12 cellular contexts compared by ENCODE assay signal in the genomic region with DNA sequence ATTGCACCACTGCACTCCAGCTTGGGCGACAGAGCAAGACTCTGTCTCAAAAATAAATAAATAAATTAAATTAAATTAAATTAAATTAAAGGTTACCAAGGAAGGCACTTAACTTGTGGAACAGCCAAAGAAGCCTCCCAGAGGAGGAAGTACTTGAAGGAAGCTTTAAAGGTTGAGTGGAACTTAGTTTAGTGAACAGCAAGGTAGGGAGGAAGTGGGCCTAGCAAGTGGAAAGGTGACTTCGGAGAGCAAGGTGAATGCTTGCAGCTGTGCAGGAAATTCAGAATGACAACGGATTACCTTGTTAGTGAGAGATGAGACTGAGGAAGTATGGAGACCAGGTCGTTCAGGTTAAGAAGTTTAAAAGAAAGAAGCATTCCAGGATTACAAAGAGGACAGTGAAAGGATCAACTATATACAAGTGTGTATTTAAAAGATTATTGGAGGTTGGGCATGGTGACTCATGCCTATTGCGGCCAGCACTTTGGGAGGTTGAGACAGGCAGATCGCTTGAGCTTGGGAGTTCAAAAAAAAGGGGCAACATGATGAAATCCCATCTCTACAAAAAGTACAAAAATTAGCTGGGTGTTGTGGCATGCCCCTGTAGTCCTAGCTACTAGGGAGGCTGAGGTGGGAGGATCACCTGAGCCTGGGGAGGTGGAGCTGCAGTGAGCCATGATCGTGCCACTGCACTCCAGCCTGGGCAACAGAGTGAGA. TPM values are rescaled to one million over a fixed set of nuclear protein-coding genes. Genes with fewer than 3 reads are reported as not detected.
DNase-seq lines count a peak whose midpoint lies in the region; ATAC-seq and TF ChIP-seq lines count a peak whose summit lies in the region.
"Had no signal": no experiment of that assay in that cellular context is flagged by ENCODE, and none has a peak within 500 bp of the region (broad histone marks: within the 10 kb centered on the region; RNA-seq: fewer than 3 reads in every experiment).

No MANE protein-coding gene starts in this region.

- no peak overlapping the region for H3K4me2 ChIP-seq in fibroblast of lung (ENCODE audit: extremely low read depth, insufficient read depth, low read length)

- no peak overlapping the region for H3K9ac ChIP-seq in fibroblast of lung (ENCODE audit: insufficient read depth, low read length)

- CTCF ChIA-PET in RWPE1 (lab: Yijun Ruan, JAX): no interaction called here

- peaks cover 14% of the 10 kb centered on the region for H3K4me1 ChIP-seq in fibroblast of lung (ENCODE audit: control insufficient read depth, extremely low read depth, insufficient read depth, low read length)
- peaks cover 22 to 32% of the 10 kb centered on the region in 2 donors for H3K4me1 ChIP-seq in gastrocnemius medialis

- ATAC-seq in gastrocnemius medialis (no peak), GM21737 (IDR thresholded peaks at IDR 0.05; ENCODE audit: unreplicated experiment) (no peak), GM19035 (IDR thresholded peaks at IDR 0.05; ENCODE audit: unreplicated experiment) (no peak)

- TF ChIP-seq POLR2A in gastrocnemius medialis (IDR thresholded peaks at IDR 0.05): no peak

- H3K9me3 ChIP-seq in fibroblast of lung (ENCODE audit: control insufficient read depth, insufficient read depth, low read depth, low read length): no peaks in the 10 kb centered on the region
- no peaks in the 10 kb centered on the region for H3K9me3 ChIP-seq in gastrocnemius medialis

- H3K79me2 ChIP-seq in fibroblast of lung (ENCODE audit: control insufficient read depth, insufficient read depth, low read length): no peaks in the 10 kb centered on the region

- in situ Hi-C loops in gastrocnemius medialis (cut with MboI; ENCODE audit: low sequenced_read_pairs in 4 of 4): loop anchor here in 3 of 4 donors (25.0 kb wide), 2 partner anchors 121 to 496 kb away; a partner anchor contains a TSS

- H3K36me3 ChIP-seq in fibroblast of lung (ENCODE audit: control insufficient read depth, insufficient read depth, low read length) (no peaks in the 10 kb centered on the region), gastrocnemius medialis (no peaks in the 10 kb centered on the region)

- H3K4me3 ChIP-seq in fibroblast of lung (replicated peaks in 1 of 4; ENCODE audit: control extremely low read depth in 1 of 4, insufficient read depth in 1 of 4, low read depth in 3 of 4, low read length in 4 of 4) (no peak overlapping the region), gastrocnemius medialis (no peak overlapping the region)

- peak overlapping the region; percentile 72 for H3K27ac ChIP-seq in RWPE1
- no peak overlapping the region for H3K27ac ChIP-seq in fibroblast of lung (ENCODE audit: insufficient read depth, low read length)
- H3K27ac ChIP-seq in gastrocnemius medialis: peak overlapping the region in 3 of 4 donors; percentile 86 to 95 (median 86)
- H3K27ac ChIP-seq: 22Rv1 had no signal

- intact Hi-C loops in gastrocnemius medialis (cut with DNase I; ENCODE audit: low total_unique reads): no loop called here

- no peaks in the 10 kb centered on the region for H4K20me1 ChIP-seq in fibroblast of lung (ENCODE audit: control insufficient read depth, extremely low read depth, insufficient read depth, low read length)

- H2AFZ ChIP-seq in fibroblast of lung (ENCODE audit: low read length): no peak overlapping the region

- POLR2A ChIA-PET in RWPE1 (lab: Yijun Ruan, JAX; ENCODE audit: low non-redundant PET): interaction anchor here (0.6 kb wide), 1 partner anchor 142 kb away, joined by 3 read pairs; no protein-coding TSS in a partner anchor

- no peak for TF ChIP-seq CTCF in RWPE1 (conservative IDR thresholded peaks at IDR 0.05; ENCODE audit: low read depth)
- TF ChIP-seq CTCF in fibroblast of lung (conservative IDR thresholded peaks at IDR 0.05 in 1 of 2, IDR thresholded peaks at IDR 0.05 in 1 of 2; ENCODE audit: low read depth in 1 of 2, low read length in 2 of 2): no peak
- no peak for TF ChIP-seq CTCF in gastrocnemius medialis (IDR thresholded peaks at IDR 0.05 in 4 of 5, conservative IDR thresholded peaks at IDR 0.05 in 1 of 5)

- H3K27me3 ChIP-seq in fibroblast of lung (ENCODE audit: control insufficient read depth, insufficient read depth, low read length) (no peaks in the 10 kb centered on the region), gastrocnemius medialis (no peaks in the 10 kb centered on the region)

- peak; percentile 49 for DNase-seq in DMS53 (lab: John Stamatoyannopoulos, UW)
- no peak for DNase-seq in DMS53 treated with DMSO at 0.1 percent for 48 hours (lab: John Stamatoyannopoulos, UW; ENCODE audit: unreplicated experiment)
- no peak for DNase-seq in RWPE1 (ENCODE audit: low spot score)
- peak; percentile 79 to 82 for DNase-seq in fibroblast of lung (ENCODE audit: low read depth in 2 of 2)
- no peak for DNase-seq in gastrocnemius medialis
- DNase-seq in mesenteric fat pad (ENCODE audit: low spot score): no peak
- DNase-seq: activated CD4-positive, alpha-beta T cell treated with anti-CD3 and anti-CD28 coated beads, Interleukin-2, amount 50 U/mL, for 4 hours; left colon; NCI-H2081 treated with DMSO at 0.1 percent for 48 hours had no signal

RNA-seq across cellular contexts. Expression of a gene that starts 12.8 kb away (rescaled TPM):
- total RNA-seq in fibroblast of lung (0.17 and 0.26 TPM in 2 replicates), gastrocnemius medialis (not detected), mesenteric fat pad (not detected)
- 0.09 and 0.18 TPM in 2 replicates for polyA plus RNA-seq in fibroblast of lung
- 0.07 TPM in 1 of 2 replicates, not detected in the other for polyA plus RNA-seq in fibroblast of lung (2012)
- 0.12 TPM in 1 of 2 replicates, not detected in the other for polyA minus RNA-seq in fibroblast of lung (ENCODE audit: low replicate concordance)
- total RNA-seq: left colon had no signal

RNA-seq across cellular contexts. Expression of a gene that starts 39.9 kb away (rescaled TPM):
- total RNA-seq in fibroblast of lung (66.8 and 82.2 TPM in 2 replicates), gastrocnemius medialis (10 to 100 TPM; 33.5 to 53.2 (median 35.3) TPM), mesenteric fat pad (56.5 TPM)
- 64.0 and 74.3 TPM in 2 replicates for polyA plus RNA-seq in fibroblast of lung
- 47.9 and 58.2 TPM in 2 replicates for polyA plus RNA-seq in fibroblast of lung (2012)
- 33.3 and 40.0 TPM in 2 replicates for polyA minus RNA-seq in fibroblast of lung (ENCODE audit: low replicate concordance)

RNA-seq across cellular contexts. Expression of a gene that starts 44.0 kb away (rescaled TPM):
- under 0.01 and 0.50 TPM in 2 replicates for total RNA-seq in fibroblast of lung
- 3.5 and 8.2 TPM in 2 replicates for polyA plus RNA-seq in fibroblast of lung
- polyA plus RNA-seq in fibroblast of lung (2012): 2.9 and 5.4 TPM in 2 replicates
- 3.2 and 5.1 TPM in 2 replicates for polyA minus RNA-seq in fibroblast of lung (ENCODE audit: low replicate concordance)
- total RNA-seq in gastrocnemius medialis: under 1 TPM in 1 of 4 donors, not detected in 3; 0.24 TPM
- not detected for total RNA-seq in mesenteric fat pad

Comparison
In these comparisons a context has a peak if more than half of its experiments do, and no peak if none do; other contexts are left out.
1. DNase-seq: peak in DMS53 (single experiment) and fibroblast of lung (2 of 2); none in DMS53 treated with DMSO at 0.1 percent for 48 hours (single experiment), RWPE1 (single experiment), gastrocnemius medialis (0 of 2) and mesenteric fat pad (single experiment).